8 cellular contexts compared by ENCODE assay signal in genomic region chr19:10419200-10419645, GRCh38. TPM values are rescaled to one million over a fixed set of nuclear protein-coding genes. Genes with fewer than 3 reads are reported as not detected.
DNase-seq lines count a peak whose midpoint lies in the region; ATAC-seq and TF ChIP-seq lines count a peak whose summit lies in the region.

No MANE protein-coding gene starts in this region.

- H3K36me3 ChIP-seq in H7 (replicated peaks; ENCODE audit: control insufficient read depth, insufficient read depth, low read length), result no peaks in the 10 kb centered on the region

- no peaks in the 10 kb centered on the region for H3K36me3 Mint-ChIP-seq in activated T-cell treated with anti-CD3 and anti-CD28 coated beads, Interleukin-2, amount 50 U/mL, for 4 hours (ENCODE audit: insufficient read depth)

- DNase-seq in AG09309 (ENCODE audit: low read depth) (no peak), H7 (no peak), iPS-NIHi7 (ENCODE audit: extremely low spot score) (peak; percentile 11), GDM1 (lab: John Stamatoyannopoulos, UW) (no peak), GM19240 (ENCODE audit: insufficient read length, low spot score) (no peak)
- peak; percentile 55 for DNase-seq in activated T-cell treated with anti-CD3 and anti-CD28 coated beads, Interleukin-2, amount 50 U/mL, for 4 hours
- no peak for DNase-seq in stimulated activated naive CD4-positive, alpha-beta T cell treated with Interleukin-2 at 50 U/mL for 16 hours (lab: John Stamatoyannopoulos, UW)

- no peak for TF ChIP-seq CTCF in AG09309 (IDR thresholded peaks at IDR 0.05; ENCODE audit: control insufficient read depth, insufficient read depth, low read depth, low read length, missing control alignments)

- H3K27me3 Mint-ChIP-seq in activated T-cell treated with anti-CD3 and anti-CD28 coated beads, Interleukin-2, amount 50 U/mL, for 4 hours (ENCODE audit: low read depth), result peaks cover 46% of the 10 kb centered on the region

- peaks cover 79% of the 10 kb centered on the region for H3K27me3 ChIP-seq in H7 (ENCODE audit: control insufficient read depth, insufficient read depth, low read length)

- H3K4me3 Mint-ChIP-seq in activated T-cell treated with anti-CD3 and anti-CD28 coated beads, Interleukin-2, amount 50 U/mL, for 4 hours, result peak overlapping the region; percentile 82

- H3K4me3 ChIP-seq in AG09309 (ENCODE audit: control insufficient read depth, low read depth, low read length) (peak overlapping the region; percentile 59), H7 (ENCODE audit: insufficient read depth, low read depth, low read length) (peak overlapping the region; percentile 53)

- ATAC-seq in activated T-cell treated with anti-CD3 and anti-CD28 coated beads, Interleukin-2, amount 50 U/mL, for 4 hours, result peak; percentile 9 to 10
- ATAC-seq in HG02588 (IDR thresholded peaks at IDR 0.05; ENCODE audit: unreplicated experiment), result no peak

- no peaks in the 10 kb centered on the region for H3K9me3 Mint-ChIP-seq in activated T-cell treated with anti-CD3 and anti-CD28 coated beads, Interleukin-2, amount 50 U/mL, for 4 hours

- peaks cover 51% of the 10 kb centered on the region for H3K4me1 Mint-ChIP-seq in activated T-cell treated with anti-CD3 and anti-CD28 coated beads, Interleukin-2, amount 50 U/mL, for 4 hours (ENCODE audit: low read depth)

RNA-seq across cellular contexts. Expression of gene PDE4A, which starts 1.1 kb away (rescaled TPM):
- total RNA-seq in H7 (2014; rRNA removed; shearing (Covaris generic)), result 2.3 and 2.6 TPM in 2 replicates
- 1 to 10 TPM; 4.0 to 4.8 (median 4.2) TPM for total RNA-seq in activated T-cell treated with anti-CD3 and anti-CD28 coated beads, Interleukin-2, amount 50 U/mL, for 4 hours

RNA-seq across cellular contexts. Expression of gene CDC37, which starts 15.9 kb away (rescaled TPM):
- total RNA-seq in H7 (2014; rRNA removed; shearing (Covaris generic)), result 226 and 254 TPM in 2 replicates
- total RNA-seq in activated T-cell treated with anti-CD3 and anti-CD28 coated beads, Interleukin-2, amount 50 U/mL, for 4 hours, result 100 to 1,000 TPM; 298 to 311 (median 303) TPM

RNA-seq across cellular contexts. Expression of gene TYK2, which starts 38.9 kb away (rescaled TPM):
- 48.0 and 48.3 TPM in 2 replicates for total RNA-seq in H7 (2014; rRNA removed; shearing (Covaris generic))
- 100 to 1,000 TPM; 196 to 226 (median 206) TPM for total RNA-seq in activated T-cell treated with anti-CD3 and anti-CD28 coated beads, Interleukin-2, amount 50 U/mL, for 4 hours

Comparison
In these comparisons a context has a peak if more than half of its experiments do, and no peak if none do; other contexts are left out.
1. DNase-seq: peak in activated T-cell treated with anti-CD3 and anti-CD28 coated beads, Interleukin-2, amount 50 U/mL, for 4 hours (single experiment) and iPS-NIHi7 (single experiment); none in AG09309 (single experiment), H7 (single experiment), GDM1 (single experiment), GM19240 (single experiment) and stimulated activated naive CD4-positive, alpha-beta T cell treated with Interleukin-2 at 50 U/mL for 16 hours (single experiment).